ENCODE assay signal across 8 cellular contexts in the genomic region with DNA sequence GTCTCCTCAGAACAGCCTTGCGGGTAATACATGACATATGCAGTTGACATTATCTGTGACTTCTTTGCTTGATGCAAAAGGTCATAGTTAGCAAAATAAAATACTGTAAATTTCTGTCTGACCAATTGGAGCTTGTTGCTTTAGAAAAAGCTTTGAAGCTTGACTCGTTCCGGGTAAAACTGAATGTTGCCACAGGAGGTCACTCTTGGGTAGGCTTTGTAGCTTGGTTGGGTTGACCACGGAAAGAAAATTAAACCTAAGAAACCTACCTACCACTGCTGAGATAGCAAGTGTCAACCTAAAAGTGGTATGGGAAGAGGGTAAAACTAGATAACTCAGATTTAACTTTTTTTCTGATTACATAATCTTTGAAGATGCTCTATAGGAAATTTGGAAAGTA. TPM values are rescaled to one million over a fixed set of nuclear protein-coding genes. Genes with fewer than 3 reads are reported as not detected.
DNase-seq lines count a peak whose midpoint lies in the region; ATAC-seq and TF ChIP-seq lines count a peak whose summit lies in the region.

No MANE protein-coding gene starts in this region.

- H3K79me2 ChIP-seq in GM23338 (replicated peaks; ENCODE audit: insufficient read depth): no peaks in the 10 kb centered on the region

- no peaks in the 10 kb centered on the region for H3K9me3 Mint-ChIP-seq in GM23338

- H3K4me3 ChIP-seq in GM23338: no peak overlapping the region
- no peak overlapping the region for H3K4me3 ChIP-seq in thoracic aorta

- peak; percentile 62 to 63 for TF ChIP-seq CTCF in GM23338 (conservative IDR thresholded peaks at IDR 0.05; ENCODE audit: low read depth in 2 of 2)
- peak; percentile 20 for TF ChIP-seq CTCF in thoracic aorta (IDR thresholded peaks at IDR 0.05)

- DNase-seq in activated CD4-positive, CD25-positive, alpha-beta regulatory T cell (lab: John Stamatoyannopoulos, UW): peak; percentile 0 to 2 (median 1)
- no peak for DNase-seq in activated CD4-positive, CD25-positive, alpha-beta regulatory T cell treated with anti-CD3 and anti-CD28 coated beads, Interleukin-2, amount 50 U/mL, for 72 hours
- peak; percentile 62 for DNase-seq in GM23338 (ENCODE audit: low spot score)
- peak; percentile 38 for DNase-seq in NOMO-1 treated with dmso at 0.1 percent for 144 hours (lab: John Stamatoyannopoulos, UW; ENCODE audit: unreplicated experiment)
- peak; percentile 44 for DNase-seq in amniotic stem cell (lab: John Stamatoyannopoulos, UW)
- DNase-seq in islet precursor cell: peak; percentile 64
- DNase-seq in thoracic aorta (ENCODE audit: low spot score): no peak

- H3K4me2 ChIP-seq in GM23338: no peak overlapping the region

- H3K27me3 Mint-ChIP-seq in GM23338 (ENCODE audit: insufficient read depth, low read depth, poor library complexity): no peaks in the 10 kb centered on the region

- no peaks in the 10 kb centered on the region for H3K9me3 ChIP-seq in thoracic aorta

- no peaks in the 10 kb centered on the region for H4K20me1 ChIP-seq in GM23338 (replicated peaks; ENCODE audit: insufficient read depth)

- H3K27ac ChIP-seq in GM23338 (ENCODE audit: low read depth) (no peak overlapping the region), thoracic aorta (no peak overlapping the region)

- no peak overlapping the region for H3K4me3 Mint-ChIP-seq in GM23338

- H3K27ac Mint-ChIP-seq in GM23338: no peak overlapping the region

- peaks cover 23% of the 10 kb centered on the region for H3K4me1 Mint-ChIP-seq in GM23338

- H3F3A ChIP-seq in GM23338 (replicated peaks; ENCODE audit: low read depth): no peaks in the 10 kb centered on the region

- H3K4me1 ChIP-seq in GM23338 (ENCODE audit: insufficient read depth) (peaks cover 10% of the 10 kb centered on the region), thoracic aorta (ENCODE audit: control insufficient read depth in 1 of 2, low read depth in 2 of 2) (no peaks in the 10 kb centered on the region)

- H3K27me3 ChIP-seq in GM23338 (ENCODE audit: insufficient read depth) (no peaks in the 10 kb centered on the region), thoracic aorta (replicated peaks; ENCODE audit: insufficient read depth) (no peaks in the 10 kb centered on the region)

- no peaks in the 10 kb centered on the region for H3K9me2 ChIP-seq in GM23338 (ENCODE audit: insufficient read depth)

- H3K36me3 Mint-ChIP-seq in GM23338 (ENCODE audit: low read depth): peaks cover 55% of the 10 kb centered on the region

- ATAC-seq in GM23338 (peak; percentile 42; the same call in 2 of the 3 replicates), thoracic aorta (ENCODE audit: insufficient number of reproducible peaks, low FRiP score, low read depth) (no peak), GM21381 (IDR thresholded peaks at IDR 0.05; ENCODE audit: unreplicated experiment) (no peak)

- no peak overlapping the region for H2AFZ ChIP-seq in GM23338

- no peaks in the 10 kb centered on the region; the same call in 1 of the 2 replicates for H3K36me3 ChIP-seq in GM23338 (ENCODE audit: insufficient read depth)
- H3K36me3 ChIP-seq in thoracic aorta: no peaks in the 10 kb centered on the region

TF ChIP-seq in GM23338, 12 proteins besides CTCF, POLR2A, EP300 and RAD21 (continues in another document):
- TF ChIP-seq EZH2phosphoT487 (IDR thresholded peaks at IDR 0.05; ENCODE audit: unreplicated experiment) (no peak), POLR2AphosphoS5 (IDR thresholded peaks at IDR 0.05; ENCODE audit: low read depth) (no peak), ZNF114 (CRISPR knock-in tag; IDR thresholded peaks at IDR 0.05) (no peak), EZH2 (IDR thresholded peaks at IDR 0.05; ENCODE audit: low read depth, unreplicated experiment) (no peak), NANOG (IDR thresholded peaks at IDR 0.05; ENCODE audit: borderline replicate concordance) (no peak), CREB1 (CRISPR knock-in tag; IDR thresholded peaks at IDR 0.05; ENCODE audit: low read depth) (no peak), STAT1 (IDR thresholded peaks at IDR 0.05; ENCODE audit: unreplicated experiment) (no peak), JUNB (IDR thresholded peaks at IDR 0.05; ENCODE audit: unreplicated experiment) (no peak)
- TF ChIP-seq, protein P1, sequence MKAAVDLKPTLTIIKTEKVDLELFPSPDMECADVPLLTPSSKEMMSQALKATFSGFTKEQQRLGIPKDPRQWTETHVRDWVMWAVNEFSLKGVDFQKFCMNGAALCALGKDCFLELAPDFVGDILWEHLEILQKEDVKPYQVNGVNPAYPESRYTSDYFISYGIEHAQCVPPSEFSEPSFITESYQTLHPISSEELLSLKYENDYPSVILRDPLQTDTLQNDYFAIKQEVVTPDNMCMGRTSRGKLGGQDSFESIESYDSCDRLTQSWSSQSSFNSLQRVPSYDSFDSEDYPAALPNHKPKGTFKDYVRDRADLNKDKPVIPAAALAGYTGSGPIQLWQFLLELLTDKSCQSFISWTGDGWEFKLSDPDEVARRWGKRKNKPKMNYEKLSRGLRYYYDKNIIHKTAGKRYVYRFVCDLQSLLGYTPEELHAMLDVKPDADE (IDR thresholded peaks at IDR 0.05): no peak
- TF ChIP-seq, protein P2, sequence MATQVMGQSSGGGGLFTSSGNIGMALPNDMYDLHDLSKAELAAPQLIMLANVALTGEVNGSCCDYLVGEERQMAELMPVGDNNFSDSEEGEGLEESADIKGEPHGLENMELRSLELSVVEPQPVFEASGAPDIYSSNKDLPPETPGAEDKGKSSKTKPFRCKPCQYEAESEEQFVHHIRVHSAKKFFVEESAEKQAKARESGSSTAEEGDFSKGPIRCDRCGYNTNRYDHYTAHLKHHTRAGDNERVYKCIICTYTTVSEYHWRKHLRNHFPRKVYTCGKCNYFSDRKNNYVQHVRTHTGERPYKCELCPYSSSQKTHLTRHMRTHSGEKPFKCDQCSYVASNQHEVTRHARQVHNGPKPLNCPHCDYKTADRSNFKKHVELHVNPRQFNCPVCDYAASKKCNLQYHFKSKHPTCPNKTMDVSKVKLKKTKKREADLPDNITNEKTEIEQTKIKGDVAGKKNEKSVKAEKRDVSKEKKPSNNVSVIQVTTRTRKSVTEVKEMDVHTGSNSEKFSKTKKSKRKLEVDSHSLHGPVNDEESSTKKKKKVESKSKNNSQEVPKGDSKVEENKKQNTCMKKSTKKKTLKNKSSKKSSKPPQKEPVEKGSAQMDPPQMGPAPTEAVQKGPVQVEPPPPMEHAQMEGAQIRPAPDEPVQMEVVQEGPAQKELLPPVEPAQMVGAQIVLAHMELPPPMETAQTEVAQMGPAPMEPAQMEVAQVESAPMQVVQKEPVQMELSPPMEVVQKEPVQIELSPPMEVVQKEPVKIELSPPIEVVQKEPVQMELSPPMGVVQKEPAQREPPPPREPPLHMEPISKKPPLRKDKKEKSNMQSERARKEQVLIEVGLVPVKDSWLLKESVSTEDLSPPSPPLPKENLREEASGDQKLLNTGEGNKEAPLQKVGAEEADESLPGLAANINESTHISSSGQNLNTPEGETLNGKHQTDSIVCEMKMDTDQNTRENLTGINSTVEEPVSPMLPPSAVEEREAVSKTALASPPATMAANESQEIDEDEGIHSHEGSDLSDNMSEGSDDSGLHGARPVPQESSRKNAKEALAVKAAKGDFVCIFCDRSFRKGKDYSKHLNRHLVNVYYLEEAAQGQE (IDR thresholded peaks at IDR 0.05; ENCODE audit: unreplicated experiment): no peak

RNA-seq across cellular contexts. Expression of a gene that starts 23.2 kb away (rescaled TPM):
- total RNA-seq in GM23338 (2014; rRNA removed; shearing (Covaris generic)): 39.9 and 46.4 TPM in 2 replicates
- polyA plus RNA-seq in GM23338 (2016; fragmentation: Nextera tagmentation; extraction: Ambion mirVana): 42.6 and 49.3 TPM in 2 replicates
- 10 to 100 TPM; 10.8 to 20.5 TPM for total RNA-seq in thoracic aorta

RNA-seq across cellular contexts. Expression of a gene that starts 52.4 kb away (rescaled TPM):
- not detected in 2 replicates for total RNA-seq in GM23338 (2014; rRNA removed; shearing (Covaris generic))
- polyA plus RNA-seq in GM23338 (2016; fragmentation: Nextera tagmentation; extraction: Ambion mirVana): not detected in 2 replicates
- 1 to 10 TPM in 1 of 2 donors, under 1 TPM in 1; 0.27 to 1.7 TPM for total RNA-seq in thoracic aorta

Comparison
In these comparisons a context has a peak if more than half of its experiments do, and no peak if none do; other contexts are left out.
1. DNase-seq: peak in activated CD4-positive, CD25-positive, alpha-beta regulatory T cell (4 of 4), GM23338 (single experiment), NOMO-1 treated with dmso at 0.1 percent for 144 hours (single experiment), amniotic stem cell (single experiment) and islet precursor cell (single experiment); none in activated CD4-positive, CD25-positive, alpha-beta regulatory T cell treated with anti-CD3 and anti-CD28 coated beads, Interleukin-2, amount 50 U/mL, for 72 hours (single experiment) and thoracic aorta (single experiment).